Comparison of ENCODE assay signal across 11 cellular contexts in the genomic region with DNA sequence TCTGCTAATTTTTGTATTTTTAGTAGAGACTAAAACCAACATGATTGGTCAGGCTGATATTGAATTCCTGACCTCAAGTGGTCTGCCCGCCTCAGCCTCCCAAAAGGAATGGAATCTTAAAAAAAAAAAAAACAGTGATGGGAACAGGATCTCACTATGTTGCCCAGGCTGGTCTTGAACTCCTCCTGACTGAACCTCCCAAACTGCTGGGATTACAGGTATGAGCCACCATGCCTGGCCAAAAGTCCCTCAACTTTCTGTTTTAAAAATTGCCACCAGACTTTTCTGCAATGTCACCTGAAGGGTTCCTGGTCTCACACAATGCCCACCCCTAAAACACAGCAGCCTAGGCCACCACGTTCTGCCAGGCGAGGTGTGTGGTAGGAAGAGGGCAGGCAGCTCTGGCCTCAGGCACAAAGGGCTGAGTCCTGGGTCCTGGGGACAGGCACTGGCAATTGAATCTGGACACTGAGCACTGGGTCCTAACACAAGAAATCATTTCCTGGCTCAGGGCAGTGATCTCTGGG. TPM values are rescaled to one million over a fixed set of nuclear protein-coding genes. Genes with fewer than 3 reads are reported as not detected.
DNase-seq lines count a peak whose midpoint lies in the region; ATAC-seq and TF ChIP-seq lines count a peak whose summit lies in the region.
"Had no signal": no experiment of that assay in that cellular context is flagged by ENCODE, and none has a peak within 500 bp of the region (broad histone marks: within the 10 kb centered on the region; RNA-seq: fewer than 3 reads in every experiment).

No MANE protein-coding gene starts in this region.

- no peak for ATAC-seq in HG02678 (IDR thresholded peaks at IDR 0.05; ENCODE audit: unreplicated experiment)
- no peak for ATAC-seq in effector memory CD8-positive, alpha-beta T cell (replicated peaks)
- no peak for ATAC-seq in activated CD8-positive, alpha-beta T cell treated with anti-CD3 and anti-CD28 coated beads, Interleukin-2, amount 10 ng/mL, durations not matched to agents 7 days and 5 days

- H3K79me1 ChIP-seq in mesenchymal stem cell (replicated peaks; ENCODE audit: low read length, poor library complexity, severe bottlenecking): no peaks in the 10 kb centered on the region

- no peaks in the 10 kb centered on the region for H3K27me3 ChIP-seq in breast epithelium
- H3K27me3 ChIP-seq in mesenchymal stem cell (ENCODE audit: control insufficient read depth in 1 of 2, insufficient read depth in 1 of 2, low read length in 2 of 2): peaks cover 0 to 5% of the 10 kb centered on the region in 2 experiments
- no peaks in the 10 kb centered on the region for H3K27me3 ChIP-seq in stomach

- DNase-seq in HFFc6 (no peak), breast epithelium (ENCODE audit: low spot score in 2 of 2) (no peak), mesenchymal stem cell (no peak), stomach (no peak)
- DNase-seq in effector memory CD8-positive, alpha-beta T cell: no peak
- DNase-seq in activated CD8-positive, alpha-beta T cell treated with anti-CD3 and anti-CD28 coated beads, Interleukin-2, amount 10 ng/mL, durations not matched to agents 7 days and 5 days: no peak
- DNase-seq in stimulated activated CD8-positive, alpha-beta memory T cell treated with anti-CD3 and anti-CD28 coated beads, Interleukin-4, amount 100 ng/mL, for 48 hours: no peak
- DNase-seq: activated naive CD4-positive, alpha-beta T cell treated with Interleukin-2 at 50 U/mL for 16 hours; cortex of kidney; NCI-H510A had no signal

- no peak overlapping the region for H3K14ac ChIP-seq in mesenchymal stem cell (ENCODE audit: low read length in 2 of 2)

- H3K4me1 ChIP-seq in breast epithelium (peaks cover 0 to 23% of the 10 kb centered on the region in 2 donors), mesenchymal stem cell (ENCODE audit: control insufficient read depth, insufficient read depth, low read depth, low read length) (peaks cover 11% of the 10 kb centered on the region), stomach (peaks cover 35 to 70% (median 58%) of the 10 kb centered on the region in 4 donors)

- H3K4me2 ChIP-seq in mesenchymal stem cell (ENCODE audit: low read length, poor library complexity, severe bottlenecking): no peak overlapping the region

- H2AFZ ChIP-seq in mesenchymal stem cell (ENCODE audit: low read depth, low read length): no peak overlapping the region

- H2BK5ac ChIP-seq in mesenchymal stem cell (ENCODE audit: low read depth, low read length, poor library complexity, severe bottlenecking): no peak overlapping the region

- no peak for TF ChIP-seq EP300 in stomach (IDR thresholded peaks at IDR 0.05)

- H3K36me3 ChIP-seq in breast epithelium: no peaks in the 10 kb centered on the region
- H3K36me3 ChIP-seq in mesenchymal stem cell (ENCODE audit: control insufficient read depth in 1 of 2, insufficient read depth in 2 of 2, low read depth in 1 of 2, low read length in 2 of 2): no peaks in the 10 kb centered on the region
- H3K36me3 ChIP-seq in stomach: no peaks in the 10 kb centered on the region

- no peak overlapping the region for H3K4ac ChIP-seq in mesenchymal stem cell (ENCODE audit: low read depth in 1 of 2, low read length in 2 of 2)

- CTCF ChIA-PET in activated CD8-positive, alpha-beta T cell treated with anti-CD3 and anti-CD28 coated beads, Interleukin-2, amount 10 ng/mL, durations not matched to agents 7 days and 5 days (lab: Charles Lee): no interaction called here

- H3K4me3 Mint-ChIP-seq in HFFc6: no peak overlapping the region
- no peak overlapping the region for H3K4me3 Mint-ChIP-seq in effector memory CD8-positive, alpha-beta T cell
- H3K4me3 Mint-ChIP-seq in activated CD8-positive, alpha-beta T cell treated with anti-CD3 and anti-CD28 coated beads, Interleukin-2, amount 10 ng/mL, durations not matched to agents 7 days and 5 days: no peak overlapping the region

- peak overlapping the region; percentile 88 for H3K27ac Mint-ChIP-seq in HFFc6
- H3K27ac Mint-ChIP-seq in effector memory CD8-positive, alpha-beta T cell: no peak overlapping the region
- no peak overlapping the region for H3K27ac Mint-ChIP-seq in activated CD8-positive, alpha-beta T cell treated with anti-CD3 and anti-CD28 coated beads, Interleukin-2, amount 10 ng/mL, durations not matched to agents 7 days and 5 days

- peak overlapping the region; percentile 46 to 85 for H3K18ac ChIP-seq in mesenchymal stem cell (ENCODE audit: low read depth in 1 of 2, low read length in 2 of 2)

- no peaks in the 10 kb centered on the region; the same call in 1 of the 2 replicates for H3K27me3 Mint-ChIP-seq in HFFc6 (ENCODE audit: insufficient read depth)
- H3K27me3 Mint-ChIP-seq in effector memory CD8-positive, alpha-beta T cell: peaks cover 9 to 13% of the 10 kb centered on the region in 2 donors
- peaks cover 2% of the 10 kb centered on the region for H3K27me3 Mint-ChIP-seq in activated CD8-positive, alpha-beta T cell treated with anti-CD3 and anti-CD28 coated beads, Interleukin-2, amount 10 ng/mL, durations not matched to agents 7 days and 5 days (ENCODE audit: low read depth)

- H2AK5ac ChIP-seq in mesenchymal stem cell (ENCODE audit: low read length, severe bottlenecking): no peak overlapping the region

- 89% methylated on average over 3 of the region's 3 CpGs for WGBS in mesenchymal stem cell
- WGBS in stomach, 5 donors: 73 to 88% (median 80%) methylated on average over 3 of the region's 3 CpGs

- no peaks in the 10 kb centered on the region for H3K36me3 Mint-ChIP-seq in HFFc6 (ENCODE audit: low read depth)
- H3K36me3 Mint-ChIP-seq in effector memory CD8-positive, alpha-beta T cell (ENCODE audit: insufficient read depth): peaks cover 3% of the 10 kb centered on the region
- no peaks in the 10 kb centered on the region for H3K36me3 Mint-ChIP-seq in activated CD8-positive, alpha-beta T cell treated with anti-CD3 and anti-CD28 coated beads, Interleukin-2, amount 10 ng/mL, durations not matched to agents 7 days and 5 days (ENCODE audit: low read depth)

- TF ChIP-seq CTCF in HFFc6 (IDR thresholded peaks at IDR 0.05) (no peak), breast epithelium (IDR thresholded peaks at IDR 0.05) (no peak), stomach (IDR thresholded peaks at IDR 0.05) (no peak)

- no peaks in the 10 kb centered on the region for H3K9me3 Mint-ChIP-seq in HFFc6
- H3K9me3 Mint-ChIP-seq in effector memory CD8-positive, alpha-beta T cell: no peaks in the 10 kb centered on the region
- H3K9me3 Mint-ChIP-seq in activated CD8-positive, alpha-beta T cell treated with anti-CD3 and anti-CD28 coated beads, Interleukin-2, amount 10 ng/mL, durations not matched to agents 7 days and 5 days (ENCODE audit: insufficient read depth): no peaks in the 10 kb centered on the region

- intact Hi-C loops in breast epithelium (cut with DNase I; ENCODE audit: low total_unique reads) (no loop called here), stomach (cut with DNase I; ENCODE audit: low total_unique reads) (no loop called here)

- H2BK12ac ChIP-seq in mesenchymal stem cell (ENCODE audit: low read length in 2 of 2): peak overlapping the region; percentile 9 to 79

- H2BK15ac ChIP-seq in mesenchymal stem cell (ENCODE audit: low read depth, poor library complexity, severe bottlenecking): no peak overlapping the region

- no peak overlapping the region for H2BK120ac ChIP-seq in mesenchymal stem cell (ENCODE audit: low read depth, low read length)

- H3K27ac ChIP-seq in breast epithelium (peak overlapping the region; percentile 92 to 96), mesenchymal stem cell (ENCODE audit: low read length, poor library complexity, severe bottlenecking) (no peak overlapping the region), stomach (peak overlapping the region; percentile 29 to 82 (median 76))

- TF ChIP-seq POLR2A in breast epithelium (IDR thresholded peaks at IDR 0.05) (no peak), stomach (IDR thresholded peaks at IDR 0.05) (no peak)

- H4K91ac ChIP-seq in mesenchymal stem cell (ENCODE audit: low read length): peak overlapping the region; percentile 65

- H3K4me3 ChIP-seq in breast epithelium (no peak overlapping the region), mesenchymal stem cell (ENCODE audit: insufficient read depth in 1 of 2, low read depth in 1 of 2, low read length in 2 of 2) (no peak overlapping the region), stomach (no peak overlapping the region)

- no peak overlapping the region for H4K8ac ChIP-seq in mesenchymal stem cell (ENCODE audit: low read length)

- H3K9me3 ChIP-seq in breast epithelium (no peaks in the 10 kb centered on the region), mesenchymal stem cell (ENCODE audit: control insufficient read depth, low read length) (no peaks in the 10 kb centered on the region), stomach (no peaks in the 10 kb centered on the region)

- peaks cover 37% of the 10 kb centered on the region for H3K4me1 Mint-ChIP-seq in HFFc6 (ENCODE audit: low read depth)
- H3K4me1 Mint-ChIP-seq in effector memory CD8-positive, alpha-beta T cell (ENCODE audit: low read depth in 2 of 2): no peaks in the 10 kb centered on the region
- peaks cover 7% of the 10 kb centered on the region for H3K4me1 Mint-ChIP-seq in activated CD8-positive, alpha-beta T cell treated with anti-CD3 and anti-CD28 coated beads, Interleukin-2, amount 10 ng/mL, durations not matched to agents 7 days and 5 days (ENCODE audit: low read depth)

- H3K23ac ChIP-seq in mesenchymal stem cell (ENCODE audit: low read length in 2 of 2): no peak overlapping the region

- no peak overlapping the region for H3K9ac ChIP-seq in mesenchymal stem cell (ENCODE audit: low read length)

- POLR2A ChIA-PET in activated CD8-positive, alpha-beta T cell treated with anti-CD3 and anti-CD28 coated beads, Interleukin-2, amount 10 ng/mL, durations not matched to agents 7 days and 5 days (lab: Charles Lee): no interaction called here

RNA-seq across cellular contexts. Expression of a gene that starts 21.2 kb away (rescaled TPM):
- 100 to 1,000 TPM; 116 to 126 (median 121) TPM for total RNA-seq in HFFc6 (2021; fragmentation: NEBNext Ultra II Directional; extraction: Animal tissue kit (Norgen Biotek cat#: 25700))
- 100 to 1,000 TPM in 2 of 3 donors, 10 to 100 TPM in 1; 81.6 to 128 (median 122) TPM for total RNA-seq in breast epithelium
- polyA plus RNA-seq in mesenchymal stem cell (2013, experiment 1 of 2): 64.5 TPM
- polyA plus RNA-seq in mesenchymal stem cell (2013, experiment 2 of 2): 60.8 TPM
- 10 to 100 TPM; 26.4 to 97.9 (median 61.3) TPM for total RNA-seq in stomach
- 10 to 100 TPM; 22.2 to 28.0 (median 26.9) TPM for polyA plus RNA-seq in stomach
- total RNA-seq in activated CD8-positive, alpha-beta T cell treated with anti-CD3 and anti-CD28 coated beads, Interleukin-2, amount 10 ng/mL, durations not matched to agents 7 days and 5 days: 100 to 1,000 TPM; 136 to 140 TPM

RNA-seq across cellular contexts. Expression of a gene that starts 47.1 kb away (rescaled TPM):
- 100 to 1,000 TPM; 202 to 234 (median 210) TPM for total RNA-seq in HFFc6 (2021; fragmentation: NEBNext Ultra II Directional; extraction: Animal tissue kit (Norgen Biotek cat#: 25700))
- total RNA-seq in breast epithelium (10 to 100 TPM; 67.4 to 78.0 (median 68.6) TPM), stomach (100 to 1,000 TPM in 2 of 5 donors, 10 to 100 TPM in 3; 14.6 to 164 (median 40.3) TPM)
- 97.8 TPM for polyA plus RNA-seq in mesenchymal stem cell (2013, experiment 1 of 2)
- 97.8 TPM for polyA plus RNA-seq in mesenchymal stem cell (2013, experiment 2 of 2)
- 10 to 100 TPM; 36.7 to 42.8 (median 42.4) TPM for polyA plus RNA-seq in stomach
- 100 to 1,000 TPM; 235 to 245 TPM for total RNA-seq in activated CD8-positive, alpha-beta T cell treated with anti-CD3 and anti-CD28 coated beads, Interleukin-2, amount 10 ng/mL, durations not matched to agents 7 days and 5 days

RNA-seq across cellular contexts. Expression of a gene that starts 53.8 kb away (rescaled TPM):
- total RNA-seq in HFFc6 (2021; fragmentation: NEBNext Ultra II Directional; extraction: Animal tissue kit (Norgen Biotek cat#: 25700)): 10 to 100 TPM; 76.6 to 93.4 (median 78.6) TPM
- total RNA-seq in breast epithelium: 100 to 1,000 TPM; 107 to 118 (median 116) TPM
- 78.6 TPM for polyA plus RNA-seq in mesenchymal stem cell (2013, experiment 1 of 2)
- 81.9 TPM for polyA plus RNA-seq in mesenchymal stem cell (2013, experiment 2 of 2)
- 10 to 100 TPM in 4 of 5 donors, 1 to 10 TPM in 1; 8.9 to 63.9 (median 19.8) TPM for total RNA-seq in stomach
- polyA plus RNA-seq in stomach: 10 to 100 TPM; 61.1 to 64.0 (median 62.8) TPM
- 10 to 100 TPM; 55.6 to 56.4 TPM for total RNA-seq in activated CD8-positive, alpha-beta T cell treated with anti-CD3 and anti-CD28 coated beads, Interleukin-2, amount 10 ng/mL, durations not matched to agents 7 days and 5 days
